In the genomic region with DNA sequence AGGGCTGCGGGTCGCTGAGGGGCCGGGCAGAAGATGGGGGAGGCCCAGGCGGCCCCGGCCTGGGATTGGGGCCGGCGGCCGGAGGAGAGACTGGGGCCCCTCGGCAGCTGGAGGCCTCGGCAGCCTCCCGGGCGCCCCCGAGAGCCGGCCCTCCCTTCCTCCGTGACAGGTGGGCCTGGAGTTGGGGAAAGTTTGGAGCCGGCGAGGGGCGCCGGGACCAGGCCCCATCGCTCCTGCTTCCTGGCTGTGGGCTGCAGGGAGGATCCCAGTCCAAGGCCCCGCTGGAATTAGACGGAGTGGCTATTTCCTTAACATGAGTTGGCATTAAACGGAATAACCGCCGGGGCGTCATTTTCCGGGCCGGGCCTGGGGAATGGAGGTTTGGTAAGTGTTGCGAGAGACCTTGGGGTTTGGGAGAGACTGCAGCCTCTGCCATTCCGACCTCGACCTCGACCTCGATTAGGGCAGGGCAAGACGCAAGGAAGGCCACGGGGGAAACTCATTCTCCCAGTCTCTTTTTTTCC, we compare ENCODE assay signal across 8 cellular contexts. TPM values are rescaled to one million over a fixed set of nuclear protein-coding genes. Genes with fewer than 3 reads are reported as not detected.
DNase-seq lines count a peak whose midpoint lies in the region; ATAC-seq and TF ChIP-seq lines count a peak whose summit lies in the region.
"Not testable (repeated sequence)": the region's sequence is repeated elsewhere in the genome, so short reads cannot be mapped to it uniquely, and the experiment has no call there.

No MANE protein-coding gene starts in this region.

- H3K4me3 Mint-ChIP-seq in CD8-positive, alpha-beta T cell = peak overlapping the region; percentile 89
- peak overlapping the region; percentile 94 for H3K4me3 Mint-ChIP-seq in nephron progenitor cell
- peak overlapping the region; percentile 79 for H3K4me3 Mint-ChIP-seq in stimulated activated memory B cell treated with anti-CD40 and anti-IgM and Interleukin-4, amounts not matched to agents 10 μg/mL and 1 μg/mL and 100 μg/mL, for 72 hours

- 1% methylated on average over 12 to 30 of the region's 35 CpGs for WGBS in body of pancreas, 2 donors
- 0% methylated on average over 22 to 33 of the region's 35 CpGs for WGBS in heart right ventricle, 2 donors

- not testable (repeated sequence) for TF ChIP-seq CTCF in CD8-positive, alpha-beta T cell (IDR thresholded peaks at IDR 0.05); body of pancreas (IDR thresholded peaks at IDR 0.05); heart right ventricle (IDR thresholded peaks at IDR 0.05); nephron progenitor cell (IDR thresholded peaks at IDR 0.05)

- H3K27ac ChIP-seq in CD8-positive, alpha-beta T cell (ENCODE audit: low read depth, low read length) = peak overlapping the region; percentile 79
- H3K27ac ChIP-seq in body of pancreas (peak overlapping the region; percentile 94 to 98 (median 96)), heart right ventricle (peak overlapping the region; percentile 92 to 99 (median 98))

- not testable (repeated sequence) for H3K27me3 Mint-ChIP-seq in CD8-positive, alpha-beta T cell (ENCODE audit: low read depth); nephron progenitor cell (ENCODE audit: low read depth, poor library complexity); stimulated activated memory B cell treated with anti-CD40 and anti-IgM and Interleukin-4, amounts not matched to agents 10 μg/mL and 1 μg/mL and 100 μg/mL, for 72 hours

- intact Hi-C loops in CD8-positive, alpha-beta T cell (cut with DNase I, micrococcal nuclease) = loop anchor here (2.0 to 10.0 kb wide), 2 partner anchors 55 to 127 kb away; a partner anchor contains a TSS
- intact Hi-C loops in body of pancreas (cut with DNase I) = not testable (repeated sequence)
- intact Hi-C loops in heart right ventricle (cut with DNase I) = loop anchor here in 3 of 10 donors (5.0 to 10.0 kb wide), 2 partner anchors 55 to 57 kb away; a partner anchor contains a TSS

- H3K36me3 Mint-ChIP-seq in CD8-positive, alpha-beta T cell = peaks cover 23% of the 10 kb centered on the region
- H3K36me3 Mint-ChIP-seq in nephron progenitor cell (ENCODE audit: low read depth) = peaks cover 34% of the 10 kb centered on the region
- H3K36me3 Mint-ChIP-seq in stimulated activated memory B cell treated with anti-CD40 and anti-IgM and Interleukin-4, amounts not matched to agents 10 μg/mL and 1 μg/mL and 100 μg/mL, for 72 hours = not testable (repeated sequence)

- TF ChIP-seq POLR2A in body of pancreas (IDR thresholded peaks at IDR 0.05) = peak in 2 of 3 donors; percentile 34 to 44

- DNase-seq in CD8-positive, alpha-beta T cell = peak in 6 of 7 experiments; percentile 6 to 54 (median 29)
- DNase-seq in H7 (peak; percentile 44), NCI-H146 (lab: John Stamatoyannopoulos, UW) (peak; percentile 7), body of pancreas (peak; percentile 37 to 54 (median 48)), heart right ventricle (peak; percentile 37 to 50), nephron progenitor cell (peak; percentile 37)
- DNase-seq in activated CD4-positive, CD25-positive, alpha-beta regulatory T cell treated with anti-CD3 and anti-CD28 coated beads, Interleukin-2, amount 50 U/mL, for 72 hours = peak; percentile 58

- H3K4me1 ChIP-seq in CD8-positive, alpha-beta T cell (ENCODE audit: insufficient read depth, low read length) = peaks cover 15% of the 10 kb centered on the region
- H3K4me1 ChIP-seq in body of pancreas = peaks cover 31% of the 10 kb centered on the region
- H3K4me1 ChIP-seq in heart right ventricle = peaks cover 5 to 52% (median 34%) of the 10 kb centered on the region in 9 donors

- not testable (repeated sequence) for ATAC-seq in CD8-positive, alpha-beta T cell; stimulated activated memory B cell treated with anti-CD40 and anti-IgM and Interleukin-4, amounts not matched to agents 10 μg/mL and 1 μg/mL and 100 μg/mL, for 72 hours
- ATAC-seq in body of pancreas (peak; percentile 25), heart right ventricle (peak; percentile 7 to 58 (median 22))

- H3K9me3 ChIP-seq in CD8-positive, alpha-beta T cell (ENCODE audit: low read length); body of pancreas; heart right ventricle: not testable (repeated sequence)

- H3K4me1 Mint-ChIP-seq in CD8-positive, alpha-beta T cell (ENCODE audit: low read depth) = peaks cover 36% of the 10 kb centered on the region
- H3K4me1 Mint-ChIP-seq in nephron progenitor cell = peaks cover 34% of the 10 kb centered on the region
- H3K4me1 Mint-ChIP-seq in stimulated activated memory B cell treated with anti-CD40 and anti-IgM and Interleukin-4, amounts not matched to agents 10 μg/mL and 1 μg/mL and 100 μg/mL, for 72 hours = peaks cover 40% of the 10 kb centered on the region

- POLR2A ChIA-PET in CD8-positive, alpha-beta T cell (lab: Charles Lee) = not testable (repeated sequence)

- not testable (repeated sequence) for H3K9me3 Mint-ChIP-seq in CD8-positive, alpha-beta T cell; nephron progenitor cell; stimulated activated memory B cell treated with anti-CD40 and anti-IgM and Interleukin-4, amounts not matched to agents 10 μg/mL and 1 μg/mL and 100 μg/mL, for 72 hours

- H3K4me3 ChIP-seq in CD8-positive, alpha-beta T cell (ENCODE audit: low read depth, low read length) = peak overlapping the region; percentile 50
- peak overlapping the region; percentile 61 for H3K4me3 ChIP-seq in H7 (ENCODE audit: insufficient read depth, low read depth, low read length)
- H3K4me3 ChIP-seq in body of pancreas = peak overlapping the region; percentile 41 to 60
- H3K4me3 ChIP-seq in heart right ventricle = peak overlapping the region; percentile 67 to 91 (median 79)

- H3K27me3 ChIP-seq in CD8-positive, alpha-beta T cell (ENCODE audit: insufficient read depth, low read length); H7 (ENCODE audit: control insufficient read depth, insufficient read depth, low read length); body of pancreas; heart right ventricle: not testable (repeated sequence)

- H3K36me3 ChIP-seq in CD8-positive, alpha-beta T cell (ENCODE audit: insufficient read depth, low read length); H7 (replicated peaks; ENCODE audit: control insufficient read depth, insufficient read depth, low read length); body of pancreas (replicated peaks in 1 of 2; ENCODE audit: insufficient read depth in 1 of 2, low read depth in 2 of 2): not testable (repeated sequence)
- H3K36me3 ChIP-seq in heart right ventricle = peaks cover 0 to 33% (median 0%) of the 10 kb centered on the region in 9 donors

- CTCF ChIA-PET in CD8-positive, alpha-beta T cell (lab: Charles Lee) = not testable (repeated sequence)

- H3K27ac Mint-ChIP-seq in CD8-positive, alpha-beta T cell = peak overlapping the region; percentile 95
- peak overlapping the region; percentile 96 for H3K27ac Mint-ChIP-seq in nephron progenitor cell
- H3K27ac Mint-ChIP-seq in stimulated activated memory B cell treated with anti-CD40 and anti-IgM and Interleukin-4, amounts not matched to agents 10 μg/mL and 1 μg/mL and 100 μg/mL, for 72 hours = peak overlapping the region; percentile 86

RNA-seq across cellular contexts. Expression of a gene that starts 55.5 kb away (rescaled TPM):
- total RNA-seq in CD8-positive, alpha-beta T cell = 10 to 100 TPM; 11.6 to 11.9 TPM
- 39.5 TPM in 2 replicates for total RNA-seq in H7 (2014; rRNA removed; shearing (Covaris generic))
- total RNA-seq in body of pancreas = 10 to 100 TPM; 15.3 to 18.1 TPM
- total RNA-seq in heart right ventricle = 10 to 100 TPM; 17.1 to 24.2 (median 19.4) TPM
- polyA plus RNA-seq in heart right ventricle = 10 to 100 TPM; 10.0 to 10.5 TPM

Comparison
In these comparisons a context has a peak if more than half of its experiments do, and no peak if none do; other contexts are left out.
1. DNase-seq: peak in every context shown above with its lines; median percentile 58 in activated CD4-positive, CD25-positive, alpha-beta regulatory T cell treated with anti-CD3 and anti-CD28 coated beads, Interleukin-2, amount 50 U/mL, for 72 hours; 48 in body of pancreas; 44 in H7; 44 in heart right ventricle; 37 in nephron progenitor cell; 29 in CD8-positive, alpha-beta T cell; 7 in NCI-H146.